Comparison of ENCODE assay signal across 8 cellular contexts in the genomic region with DNA sequence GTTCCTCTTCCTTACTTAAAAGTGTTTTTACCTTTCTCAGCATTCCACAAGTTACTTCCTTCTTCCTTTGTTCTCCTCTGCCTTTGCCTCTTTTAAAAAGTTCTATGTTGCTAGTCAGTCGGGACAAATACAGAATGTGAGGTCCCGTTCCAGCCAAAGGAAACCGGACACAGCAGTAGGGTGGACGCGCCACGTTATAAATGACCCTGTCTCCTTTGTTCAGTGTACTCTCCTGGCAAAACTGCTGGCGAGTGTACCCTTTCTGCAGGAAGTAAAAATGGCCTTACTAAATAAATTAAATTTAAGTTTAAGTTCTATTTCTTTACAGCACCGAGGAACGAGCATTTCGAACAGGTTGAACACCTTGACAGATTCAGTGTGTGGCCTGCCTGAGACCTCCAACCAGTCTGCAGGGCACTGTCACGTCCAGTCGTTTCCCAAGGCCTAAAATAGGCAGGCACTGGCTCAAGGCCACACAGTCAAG. TPM values are rescaled to one million over a fixed set of nuclear protein-coding genes. Genes with fewer than 3 reads are reported as not detected.
A peak's percentile ranks its signal among the peaks of the same experiment; 100 is the strongest.
DNase-seq lines count a peak whose midpoint lies in the region; ATAC-seq, FAIRE-seq and TF ChIP-seq lines count a peak whose summit lies in the region.
"Not testable (repeated sequence)": the region's sequence is repeated elsewhere in the genome, so short reads cannot be mapped to it uniquely, and the experiment has no call there.

No MANE protein-coding gene starts in this region.

- not testable (repeated sequence) for TF ChIP-seq CTCF in CD8-positive, alpha-beta T cell (IDR thresholded peaks at IDR 0.05); nephron progenitor cell (IDR thresholded peaks at IDR 0.05)

- not testable (repeated sequence) for ATAC-seq in CD8-positive, alpha-beta T cell
- ATAC-seq in HG03135 (IDR thresholded peaks at IDR 0.05; ENCODE audit: unreplicated experiment): peak; percentile 25

- intact Hi-C loops in CD8-positive, alpha-beta T cell (cut with DNase I, micrococcal nuclease): loop anchor here (1.0 to 5.0 kb wide), 4 partner anchors 43 to 95 kb away; a partner anchor contains a TSS
- intact Hi-C loops in activated T-helper 2 cell treated with anti-CD3 and anti-CD28 coated beads, Interferon-gamma antibody, Interleukin-2, Interleukin-4, amounts not matched to agents 10 μg/mL and 5 μg/mL and 100 μg/mL, durations not matched to agents 14 hours and 24 hours and 36 hours (cut with micrococcal nuclease): loop anchor here (2.0 to 5.0 kb wide), 2 partner anchors 65 to 107 kb away; a partner anchor contains a TSS

- FAIRE-seq in RCC 7860 (lab: Jason Lieb, UNC): not testable (repeated sequence)

- H3K27me3 ChIP-seq in CD8-positive, alpha-beta T cell (ENCODE audit: insufficient read depth, low read length); ectodermal cell (ENCODE audit: control insufficient read depth, insufficient read depth, low read length, poor library complexity, severe bottlenecking); subcutaneous abdominal adipose tissue (ENCODE audit: control insufficient read depth in 5 of 5, insufficient read depth in 4 of 5, low read length in 5 of 5): not testable (repeated sequence)

- H3K4me1 Mint-ChIP-seq in CD8-positive, alpha-beta T cell (ENCODE audit: low read depth): peaks cover 18% of the 10 kb centered on the region
- peaks cover 23% of the 10 kb centered on the region for H3K4me1 Mint-ChIP-seq in activated T-helper 2 cell treated with anti-CD3 and anti-CD28 coated beads, Interferon-gamma antibody, Interleukin-2, Interleukin-4, amounts not matched to agents 10 μg/mL and 5 μg/mL and 100 μg/mL, durations not matched to agents 14 hours and 24 hours and 36 hours (ENCODE audit: low read depth)
- H3K4me1 Mint-ChIP-seq in nephron progenitor cell: peaks cover 37% of the 10 kb centered on the region

- peak overlapping the region; percentile 77 for H3K4me3 ChIP-seq in CD8-positive, alpha-beta T cell (ENCODE audit: low read depth, low read length)
- peak overlapping the region; percentile 81 for H3K4me3 ChIP-seq in ectodermal cell (ENCODE audit: insufficient read depth, low read depth, low read length)
- peak overlapping the region; percentile 95 for H3K4me3 ChIP-seq in iPS-18c (ENCODE audit: insufficient read depth, low read depth, low read length)
- H3K4me3 ChIP-seq in subcutaneous abdominal adipose tissue (ENCODE audit: low read depth in 1 of 5, low read length in 5 of 5): peak overlapping the region; percentile 89 to 97 (median 95)

- not testable (repeated sequence) for H3K36me3 ChIP-seq in CD8-positive, alpha-beta T cell (ENCODE audit: insufficient read depth, low read length); ectodermal cell (ENCODE audit: control insufficient read depth, insufficient read depth, low read length); subcutaneous abdominal adipose tissue (ENCODE audit: control insufficient read depth in 5 of 5, insufficient read depth in 5 of 5, low read length in 5 of 5)

- not testable (repeated sequence) for H3K9me3 ChIP-seq in CD8-positive, alpha-beta T cell (ENCODE audit: low read length); ectodermal cell (ENCODE audit: control insufficient read depth, low read length); iPS-18c (ENCODE audit: control insufficient read depth, insufficient read depth, low read length); subcutaneous abdominal adipose tissue (ENCODE audit: control insufficient read depth in 5 of 5, low read length in 5 of 5)

- not testable (repeated sequence) for H3K27me3 Mint-ChIP-seq in CD8-positive, alpha-beta T cell (ENCODE audit: low read depth); activated T-helper 2 cell treated with anti-CD3 and anti-CD28 coated beads, Interferon-gamma antibody, Interleukin-2, Interleukin-4, amounts not matched to agents 10 μg/mL and 5 μg/mL and 100 μg/mL, durations not matched to agents 14 hours and 24 hours and 36 hours (ENCODE audit: low read depth); nephron progenitor cell (ENCODE audit: low read depth, poor library complexity)

- DNase-seq in CD8-positive, alpha-beta T cell; activated T-helper 2 cell treated with anti-CD3 and anti-CD28 coated beads, Interferon-gamma antibody, Interleukin-2, Interleukin-4, amounts not matched to agents 10 μg/mL and 5 μg/mL and 100 μg/mL, durations not matched to agents 14 hours and 24 hours and 36 hours (ENCODE audit: low spot score): not testable (repeated sequence)
- DNase-seq in RCC 7860 (ENCODE audit: low spot score) (peak; percentile 14), nephron progenitor cell (peak; percentile 10)

- H3K4me3 Mint-ChIP-seq in CD8-positive, alpha-beta T cell: peak overlapping the region; percentile 98
- H3K4me3 Mint-ChIP-seq in activated T-helper 2 cell treated with anti-CD3 and anti-CD28 coated beads, Interferon-gamma antibody, Interleukin-2, Interleukin-4, amounts not matched to agents 10 μg/mL and 5 μg/mL and 100 μg/mL, durations not matched to agents 14 hours and 24 hours and 36 hours (ENCODE audit: low read depth): peak overlapping the region; percentile 97
- peak overlapping the region; percentile 97 for H3K4me3 Mint-ChIP-seq in nephron progenitor cell

- CTCF ChIA-PET in CD8-positive, alpha-beta T cell (lab: Charles Lee): interaction anchor here (1.3 to 1.7 kb wide), 2 partner anchors 11 to 43 kb away, joined by 3 to 4 read pairs; no protein-coding TSS in a partner anchor

- not testable (repeated sequence) for H3K9me3 Mint-ChIP-seq in CD8-positive, alpha-beta T cell; activated T-helper 2 cell treated with anti-CD3 and anti-CD28 coated beads, Interferon-gamma antibody, Interleukin-2, Interleukin-4, amounts not matched to agents 10 μg/mL and 5 μg/mL and 100 μg/mL, durations not matched to agents 14 hours and 24 hours and 36 hours; nephron progenitor cell

- H3K27ac ChIP-seq in CD8-positive, alpha-beta T cell (ENCODE audit: low read depth, low read length): peak overlapping the region; percentile 42
- peak overlapping the region; percentile 62 for H3K27ac ChIP-seq in ectodermal cell (ENCODE audit: insufficient read depth, low read depth, low read length, poor library complexity, severe bottlenecking)
- peak overlapping the region; percentile 94 for H3K27ac ChIP-seq in subcutaneous abdominal adipose tissue (ENCODE audit: low read depth, low read length)

- 26 to 34% methylated on average over 11 to 12 of the region's 12 CpGs for WGBS in ectodermal cell, 2 experiments

- POLR2A ChIA-PET in CD8-positive, alpha-beta T cell (lab: Charles Lee): interaction anchor here (0.5 to 1.3 kb wide), 2 partner anchors 95 to 713 kb away, joined by 3 to 4 read pairs; a partner anchor contains a TSS

- H3K9ac ChIP-seq in subcutaneous abdominal adipose tissue (ENCODE audit: low read length in 5 of 5): peak overlapping the region; percentile 82 to 95 (median 89)

- not testable (repeated sequence) for H3K36me3 Mint-ChIP-seq in CD8-positive, alpha-beta T cell; nephron progenitor cell (ENCODE audit: low read depth)
- peaks cover 14% of the 10 kb centered on the region for H3K36me3 Mint-ChIP-seq in activated T-helper 2 cell treated with anti-CD3 and anti-CD28 coated beads, Interferon-gamma antibody, Interleukin-2, Interleukin-4, amounts not matched to agents 10 μg/mL and 5 μg/mL and 100 μg/mL, durations not matched to agents 14 hours and 24 hours and 36 hours (ENCODE audit: low read depth)

- H3K4me1 ChIP-seq in CD8-positive, alpha-beta T cell (ENCODE audit: insufficient read depth, low read length): peaks cover 10% of the 10 kb centered on the region
- not testable (repeated sequence) for H3K4me1 ChIP-seq in ectodermal cell (ENCODE audit: control insufficient read depth, insufficient read depth, low read length)
- peaks cover 0 to 24% (median 18%) of the 10 kb centered on the region in 5 donors for H3K4me1 ChIP-seq in subcutaneous abdominal adipose tissue (ENCODE audit: control insufficient read depth in 5 of 5, insufficient read depth in 5 of 5, low read length in 5 of 5)

- H3K27ac Mint-ChIP-seq in CD8-positive, alpha-beta T cell: peak overlapping the region; percentile 82
- peak overlapping the region; percentile 77 for H3K27ac Mint-ChIP-seq in activated T-helper 2 cell treated with anti-CD3 and anti-CD28 coated beads, Interferon-gamma antibody, Interleukin-2, Interleukin-4, amounts not matched to agents 10 μg/mL and 5 μg/mL and 100 μg/mL, durations not matched to agents 14 hours and 24 hours and 36 hours
- H3K27ac Mint-ChIP-seq in nephron progenitor cell: not testable (repeated sequence)

RNA-seq across cellular contexts. Expression of a gene that starts 0.5 kb away (rescaled TPM):
- total RNA-seq in CD8-positive, alpha-beta T cell: under 1 TPM in 1 of 2 experiments, not detected in 1; 0.14 TPM
- total RNA-seq in activated T-helper 2 cell treated with anti-CD3 and anti-CD28 coated beads, Interferon-gamma antibody, Interleukin-2, Interleukin-4, amounts not matched to agents 10 μg/mL and 5 μg/mL and 100 μg/mL, durations not matched to agents 14 hours and 24 hours and 36 hours: 13.2 and 14.4 TPM in 2 replicates
- 35.4 TPM for polyA plus RNA-seq in ectodermal cell (2013, experiment 1 of 4)
- 34.0 TPM for polyA plus RNA-seq in ectodermal cell (2013, experiment 2 of 4)
- polyA plus RNA-seq in ectodermal cell (2013, experiment 3 of 4): 29.1 TPM
- polyA plus RNA-seq in ectodermal cell (2013, experiment 4 of 4): 30.8 TPM

RNA-seq across cellular contexts. Expression of a gene that starts 0.6 kb away (rescaled TPM):
- total RNA-seq in CD8-positive, alpha-beta T cell: under 1 TPM; 0.38 to 0.42 TPM
- total RNA-seq in activated T-helper 2 cell treated with anti-CD3 and anti-CD28 coated beads, Interferon-gamma antibody, Interleukin-2, Interleukin-4, amounts not matched to agents 10 μg/mL and 5 μg/mL and 100 μg/mL, durations not matched to agents 14 hours and 24 hours and 36 hours: 11.4 and 11.8 TPM in 2 replicates
- polyA plus RNA-seq in ectodermal cell (2013, experiment 1 of 4): 7.7 TPM
- polyA plus RNA-seq in ectodermal cell (2013, experiment 2 of 4): 7.4 TPM
- 6.2 TPM for polyA plus RNA-seq in ectodermal cell (2013, experiment 3 of 4)
- polyA plus RNA-seq in ectodermal cell (2013, experiment 4 of 4): 7.7 TPM

RNA-seq across cellular contexts. Expression of a gene that starts 41.9 kb away (rescaled TPM):
- 1 to 10 TPM; 5.4 to 6.6 TPM for total RNA-seq in CD8-positive, alpha-beta T cell
- total RNA-seq in activated T-helper 2 cell treated with anti-CD3 and anti-CD28 coated beads, Interferon-gamma antibody, Interleukin-2, Interleukin-4, amounts not matched to agents 10 μg/mL and 5 μg/mL and 100 μg/mL, durations not matched to agents 14 hours and 24 hours and 36 hours: 3.9 and 5.5 TPM in 2 replicates
- polyA plus RNA-seq in ectodermal cell (2013, experiment 1 of 4): 4.7 TPM
- polyA plus RNA-seq in ectodermal cell (2013, experiment 2 of 4): 6.0 TPM
- polyA plus RNA-seq in ectodermal cell (2013, experiment 3 of 4): 3.6 TPM
- 4.2 TPM for polyA plus RNA-seq in ectodermal cell (2013, experiment 4 of 4)

Comparison
In these comparisons a context has a peak if more than half of its experiments do, and no peak if none do; other contexts are left out.
1. H3K27ac ChIP-seq: peak in every context shown above with its lines; median percentile 94 in subcutaneous abdominal adipose tissue; 62 in ectodermal cell; 42 in CD8-positive, alpha-beta T cell.
2. RNA of a gene that starts 0.5 kb away (total RNA-seq): 13.2 to 14.4 TPM in activated T-helper 2 cell treated with anti-CD3 and anti-CD28 coated beads, Interferon-gamma antibody, Interleukin-2, Interleukin-4, amounts not matched to agents 10 μg/mL and 5 μg/mL and 100 μg/mL, durations not matched to agents 14 hours and 24 hours and 36 hours; 0.14 TPM in CD8-positive, alpha-beta T cell; every median in the first group is over 10 times any median in the second.
3. Peak in every context shown above with its lines, with median percentiles within 50 percentile points of each other: H3K4me3 ChIP-seq and H3K4me3 Mint-ChIP-seq.